In the genomic region with DNA sequence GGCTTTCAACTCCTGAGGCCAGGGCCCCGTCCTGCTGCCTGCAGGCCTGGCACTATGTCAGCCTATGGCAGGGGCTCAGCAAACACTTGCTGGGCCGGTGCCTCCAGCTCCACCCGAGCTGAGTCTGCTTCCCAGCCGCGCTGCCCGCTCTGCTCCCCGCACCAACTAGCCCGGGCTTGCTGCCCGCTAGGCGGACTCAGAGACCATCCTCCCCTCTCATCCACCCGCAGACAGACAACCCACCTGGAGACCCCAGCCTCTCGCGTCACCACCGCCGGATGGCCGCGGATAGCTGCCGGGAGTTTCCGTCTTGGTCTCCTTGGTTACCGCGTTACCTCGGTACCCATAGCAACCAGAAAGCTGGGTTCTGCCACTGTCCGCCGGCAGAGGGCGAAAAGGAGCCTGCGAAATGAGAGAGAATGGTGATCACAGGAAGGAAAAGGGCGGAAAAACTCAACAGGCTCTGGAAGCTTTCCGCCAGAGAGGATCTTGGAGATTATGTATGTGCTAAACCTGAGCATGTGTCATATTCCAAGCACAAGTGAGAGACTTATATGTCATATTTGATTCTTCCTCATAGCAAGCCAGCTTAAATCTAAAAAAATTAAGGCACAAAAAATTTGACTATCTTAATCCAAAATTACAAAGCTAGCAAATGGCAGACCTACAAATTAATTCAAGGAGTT, we compare ENCODE assay signal across 8 cellular contexts. TPM values are rescaled to one million over a fixed set of nuclear protein-coding genes. Genes with fewer than 3 reads are reported as not detected.
DNase-seq lines count a peak whose midpoint lies in the region; ATAC-seq and TF ChIP-seq lines count a peak whose summit lies in the region.

Gene ZBBX, minus strand, starts transcription at position 294 of the 686 bp plus-strand sequence. CDS start 7,396 bp downstream, outside the sequence.

- DNase-seq in Daoy (ENCODE audit: low read depth) (peak; percentile 51), H7 (peak; percentile 78), LoVo (ENCODE audit: low spot score) (peak; percentile 75), RWPE2 (ENCODE audit: low spot score) (peak; percentile 67), foreskin melanocyte (peak; percentile 79), stromal cell of bone marrow (ENCODE audit: low read depth) (peak; percentile 57)
- DNase-seq in activated effector memory CD4-positive, alpha-beta T cell treated with Interleukin-2 at 50 U/mL for 16 hours = peak; percentile 67

- H2AFZ ChIP-seq in neuron (ENCODE audit: low read depth, low read length) = peak within 1 kb of the TSS; percentile 84

- peak within 1 kb of the TSS; percentile 55 for H3K4me3 ChIP-seq in H7 (ENCODE audit: insufficient read depth, low read depth, low read length)
- H3K4me3 ChIP-seq in RWPE2 (ENCODE audit: severe bottlenecking) = peak within 1 kb of the TSS; percentile 20
- H3K4me3 ChIP-seq in neuron (ENCODE audit: low read length) = peak within 1 kb of the TSS; percentile 57

- no peak within 1 kb of the TSS for H3K27ac ChIP-seq in RWPE2 (ENCODE audit: poor library complexity, severe bottlenecking)

- peak; percentile 94 for ATAC-seq in RWPE2 (ENCODE audit: low read depth)

- H3K36me3 ChIP-seq in H7 (replicated peaks; ENCODE audit: control insufficient read depth, insufficient read depth, low read length) (no peaks in the 10 kb centered on the region), RWPE2 (ENCODE audit: low read depth) (no peaks in the 10 kb centered on the region), neuron (ENCODE audit: insufficient read depth, low read length) (no peaks in the 10 kb centered on the region)

- peak; percentile 93 for TF ChIP-seq CTCF in RWPE2 (IDR thresholded peaks at IDR 0.05; ENCODE audit: poor library complexity, severe bottlenecking)

- H3K27me3 ChIP-seq in H7 (ENCODE audit: control insufficient read depth, insufficient read depth, low read length) (no peaks in the 10 kb centered on the region), RWPE2 (ENCODE audit: insufficient read depth, poor library complexity, severe bottlenecking) (peaks cover 6% of the 10 kb centered on the region), neuron (ENCODE audit: insufficient read depth, low read length) (no peaks in the 10 kb centered on the region)

- H3K4me1 ChIP-seq in RWPE2 (ENCODE audit: insufficient read depth, poor library complexity, severe bottlenecking) (no peaks in the 10 kb centered on the region), neuron (ENCODE audit: insufficient read depth, low read length) (peaks cover 15% of the 10 kb centered on the region)

- H3K9me3 ChIP-seq in RWPE2 (ENCODE audit: severe bottlenecking) (no peaks in the 10 kb centered on the region), neuron (ENCODE audit: low read length) (no peaks in the 10 kb centered on the region)

RNA-seq across cellular contexts. Expression of gene ZBBX, which starts in this region (rescaled TPM):
- total RNA-seq in Daoy (2014; rRNA removed; shearing (Covaris generic)) = not detected in 2 replicates
- 0.26 and 0.90 TPM in 2 replicates for total RNA-seq in H7 (2014; rRNA removed; shearing (Covaris generic))

Comparison
In these comparisons a context has a peak if more than half of its experiments do, and no peak if none do; other contexts are left out.
1. Peak in DNase-seq in Daoy; RNA of the gene not detected or under 1 TPM.
2. Peak in DNase-seq and H3K4me3 ChIP-seq in H7; RNA of the gene not detected or under 1 TPM.